ENCODE assay signal across 8 cellular contexts in genomic region chr1:42682739-42683529, GRCh38. TPM values are rescaled to one million over a fixed set of nuclear protein-coding genes. Genes with fewer than 3 reads are reported as not detected.
DNase-seq lines count a peak whose midpoint lies in the region; ATAC-seq and TF ChIP-seq lines count a peak whose summit lies in the region.

No MANE protein-coding gene starts in this region.

- in situ Hi-C loops in astrocyte of the cerebellum (cut with HindIII; ENCODE audit: low sequenced_read_pairs): no loop called here

- H3K79me2 ChIP-seq in Karpas-422 (ENCODE audit: low read length): peaks cover 69% of the 10 kb centered on the region

- no peaks in the 10 kb centered on the region for H3K9me2 ChIP-seq in Karpas-422 (replicated peaks; ENCODE audit: insufficient read depth, low read length)

- intact Hi-C loops in sciatic nerve (cut with DNase I): loop anchor here (5.0 kb wide), 1 partner anchor 74 kb away; no protein-coding TSS in a partner anchor

- H3K4me3 ChIP-seq in Karpas-422 (ENCODE audit: low read length): peak overlapping the region; percentile 67
- peak overlapping the region; percentile 72 for H3K4me3 ChIP-seq in astrocyte of the cerebellum (ENCODE audit: low read depth, low read length)

- no peaks in the 10 kb centered on the region for H3K27me3 ChIP-seq in Karpas-422 (ENCODE audit: low read length)

- H3K9ac ChIP-seq in Karpas-422 (ENCODE audit: low read length): peak overlapping the region; percentile 87

- H3K4me1 ChIP-seq in Karpas-422 (ENCODE audit: low read length): peaks cover 64% of the 10 kb centered on the region

- TF ChIP-seq CTCF in astrocyte of the cerebellum (IDR thresholded peaks at IDR 0.05; ENCODE audit: low read depth, low read length, missing control alignments): no peak

- peak; percentile 43 for ATAC-seq in GM21717 (IDR thresholded peaks at IDR 0.05; ENCODE audit: unreplicated experiment)
- ATAC-seq in sciatic nerve: peak; percentile 78

- H3K27ac ChIP-seq in Karpas-422 (ENCODE audit: low read length): peak overlapping the region; percentile 53

- peaks cover 47% of the 10 kb centered on the region for H3K36me3 ChIP-seq in Karpas-422 (ENCODE audit: insufficient read depth, low read length)

- no peak overlapping the region for H2AFZ ChIP-seq in Karpas-422 (ENCODE audit: low read length)

- H4K20me1 ChIP-seq in Karpas-422 (ENCODE audit: insufficient read depth, low read depth, low read length): peaks cover 50% of the 10 kb centered on the region

- peak; percentile 63 for DNase-seq in EL
- peak; percentile 85 for DNase-seq in Karpas-422
- DNase-seq in T-helper 22 cell (ENCODE audit: low read depth): peak; percentile 58
- no peak for DNase-seq in astrocyte of the cerebellum (ENCODE audit: low read depth)
- peak in 44 of 51 donors; percentile 8 to 77 (median 46) for DNase-seq in hypothalamus (lab: John Stamatoyannopoulos, UW)
- peak; percentile 85 for DNase-seq in sciatic nerve (ENCODE audit: low spot score)
- DNase-seq in cortex of kidney (lab: John Stamatoyannopoulos, UW): no peak

- no peaks in the 10 kb centered on the region for H3K9me3 ChIP-seq in Karpas-422 (ENCODE audit: low read length)

- peak overlapping the region; percentile 97 for H3K4me2 ChIP-seq in Karpas-422 (ENCODE audit: low read depth, low read length, poor library complexity, severe bottlenecking)

RNA-seq across cellular contexts. Expression of gene YBX1, which starts 0.7 kb away (rescaled TPM):
- 652 and 1,200 TPM in 2 replicates for total RNA-seq in Karpas-422 (2014; rRNA removed; shearing (Covaris generic); ENCODE audit: low replicate concordance)
- total RNA-seq in sciatic nerve: 439 TPM

RNA-seq across cellular contexts. Expression of gene PPIH, which starts 24.7 kb away (rescaled TPM):
- total RNA-seq in Karpas-422 (2014; rRNA removed; shearing (Covaris generic); ENCODE audit: low replicate concordance): 42.1 and 53.0 TPM in 2 replicates
- total RNA-seq in sciatic nerve: 20.6 TPM

RNA-seq across cellular contexts. Expression of gene CLDN19, which starts 57.1 kb away (rescaled TPM):
- not detected in 2 replicates for total RNA-seq in Karpas-422 (2014; rRNA removed; shearing (Covaris generic); ENCODE audit: low replicate concordance)
- 243 TPM for total RNA-seq in sciatic nerve

Comparison
In these comparisons a context has a peak if more than half of its experiments do, and no peak if none do; other contexts are left out.
1. DNase-seq: peak in EL (single experiment), Karpas-422 (single experiment), T-helper 22 cell (single experiment), hypothalamus (44 of 51) and sciatic nerve (single experiment); none in astrocyte of the cerebellum (single experiment) and cortex of kidney (single experiment).
2. RNA of gene CLDN19, which starts 57.1 kb away (total RNA-seq): 243 TPM in sciatic nerve (single experiment); not detected in Karpas-422; every median in the first group is over 100 times any median in the second.